ENCODE assay signal across 8 cellular contexts in genomic region chr10:28367865-28368541, GRCh38.
DNase-seq lines count a peak whose midpoint lies in the region; ATAC-seq and TF ChIP-seq lines count a peak whose summit lies in the region.

No MANE protein-coding gene starts in this region.

- peaks cover 6% of the 10 kb centered on the region for H3K4me1 Mint-ChIP-seq in MCF 10A (ENCODE audit: insufficient read depth, unreplicated experiment)

- CTCF ChIA-PET in MCF 10A (lab: Yijun Ruan, JAX) = no interaction called here

- ATAC-seq in GM18870 (IDR thresholded peaks at IDR 0.05; ENCODE audit: unreplicated experiment) (peak; percentile 93), HG02970 (IDR thresholded peaks at IDR 0.05; ENCODE audit: low FRiP score, unreplicated experiment) (peak; percentile 63)

- no peaks in the 10 kb centered on the region for H3K36me3 ChIP-seq in breast epithelium

- POLR2A ChIA-PET in MCF 10A (lab: Yijun Ruan, JAX) = no interaction called here

- intact Hi-C loops in breast epithelium (cut with DNase I; ENCODE audit: low total_unique reads) (no loop called here), MCF 10A (cut with micrococcal nuclease) (no loop called here)

- no peaks in the 10 kb centered on the region for H3K27me3 Mint-ChIP-seq in MCF 10A (ENCODE audit: insufficient read depth, unreplicated experiment)

- H3K27me3 ChIP-seq in breast epithelium = no peaks in the 10 kb centered on the region

- H3K4me3 ChIP-seq in breast epithelium = no peak overlapping the region

- no peak for TF ChIP-seq POLR2A in breast epithelium (IDR thresholded peaks at IDR 0.05)

- H3K9me3 ChIP-seq in breast epithelium = no peaks in the 10 kb centered on the region

- no peaks in the 10 kb centered on the region for H3K4me1 ChIP-seq in breast epithelium

- no peaks in the 10 kb centered on the region for H3K36me3 Mint-ChIP-seq in MCF 10A (ENCODE audit: insufficient read depth, unreplicated experiment)

- no peak overlapping the region for H3K27ac ChIP-seq in breast epithelium

- H3K9me3 Mint-ChIP-seq in MCF 10A (ENCODE audit: unreplicated experiment) = no peaks in the 10 kb centered on the region

- peak; percentile 30 for DNase-seq in T follicular helper cell (ENCODE audit: low read depth)
- DNase-seq in central memory CD4-positive, alpha-beta T cell = peak; percentile 83
- DNase-seq in stimulated activated CD4-positive, alpha-beta T cell treated with anti-CD3 and anti-CD28 coated beads, Interleukin-1b, Interleukin-23, amount 100 ng/mL, for 48 hours = peak; percentile 69
- DNase-seq in breast epithelium (ENCODE audit: low spot score in 2 of 2) = no peak
- no peak for DNase-seq in MCF 10A (ENCODE audit: unreplicated experiment)
- DNase-seq in SW480 (ENCODE audit: low spot score) = no peak

- no peak overlapping the region for H3K27ac Mint-ChIP-seq in MCF 10A (ENCODE audit: low read depth, unreplicated experiment)

- TF ChIP-seq CTCF in breast epithelium (IDR thresholded peaks at IDR 0.05) (no peak), MCF 10A (IDR thresholded peaks at IDR 0.05; ENCODE audit: unreplicated experiment) (no peak)

- H3K4me3 Mint-ChIP-seq in MCF 10A (ENCODE audit: unreplicated experiment) = no peak overlapping the region

- no TSS peak for BruUV-seq in MCF 10A (replicated peaks; lab: Mats Ljungman, UMichigan)

Comparison
In these comparisons a context has a peak if more than half of its experiments do, and no peak if none do; other contexts are left out.
1. DNase-seq: peak in T follicular helper cell (single experiment), central memory CD4-positive, alpha-beta T cell (single experiment) and stimulated activated CD4-positive, alpha-beta T cell treated with anti-CD3 and anti-CD28 coated beads, Interleukin-1b, Interleukin-23, amount 100 ng/mL, for 48 hours (single experiment); none in breast epithelium (0 of 2), MCF 10A (single experiment) and SW480 (single experiment).